ENCODE assay signal across 1 cellular context in the genomic region with DNA sequence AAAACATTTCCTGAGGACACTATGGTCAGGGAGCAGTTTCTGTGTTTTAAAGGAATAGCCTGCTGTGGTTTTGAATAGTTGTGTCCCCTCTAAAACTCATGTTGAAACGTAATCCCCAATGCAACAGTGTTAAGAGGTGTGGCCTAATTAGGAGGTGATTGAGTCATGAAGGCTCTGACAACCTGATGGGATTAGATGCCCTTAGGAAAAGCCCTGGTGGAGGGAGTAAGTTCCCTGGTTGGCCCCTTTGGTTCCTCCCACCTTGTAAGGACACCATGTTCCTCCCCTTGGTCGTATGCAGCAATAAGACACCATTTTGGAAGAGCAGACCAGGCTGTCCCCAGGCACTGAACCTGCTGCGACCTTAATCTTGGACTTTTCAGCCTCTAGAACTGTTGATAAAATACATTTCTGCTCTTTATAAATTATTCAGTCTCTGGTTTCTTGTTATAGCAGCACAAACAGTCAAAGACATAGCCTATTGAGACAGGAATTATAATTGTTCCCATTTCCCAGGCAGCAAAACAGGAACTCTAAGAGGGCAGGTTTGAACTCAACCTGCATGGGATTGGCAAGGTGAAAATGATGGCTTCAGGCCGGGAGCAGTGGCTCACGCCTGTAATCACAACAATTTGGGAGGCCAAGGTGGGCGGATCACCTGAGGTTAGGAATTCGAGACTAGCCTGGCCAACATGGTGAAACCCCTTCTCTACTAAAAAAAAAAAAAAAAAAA.
TF ChIP-seq lines count a peak whose summit lies in the region.

No MANE protein-coding gene starts in this region.

TF ChIP-seq in HepG2, 621 proteins besides CTCF, POLR2A, EP300 and RAD21:
- TF ChIP-seq, protein P1, sequence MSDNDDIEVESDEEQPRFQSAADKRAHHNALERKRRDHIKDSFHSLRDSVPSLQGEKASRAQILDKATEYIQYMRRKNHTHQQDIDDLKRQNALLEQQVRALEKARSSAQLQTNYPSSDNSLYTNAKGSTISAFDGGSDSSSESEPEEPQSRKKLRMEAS (IDR thresholded peaks at IDR 0.05), result no peak
- TF ChIP-seq YEATS4 (CRISPR knock-in tag; IDR thresholded peaks at IDR 0.05; ENCODE audit: borderline replicate concordance) (no peak), ZNF629 (CRISPR knock-in tag; conservative IDR thresholded peaks at IDR 0.05) (peak; percentile 62)
- TF ChIP-seq, protein P2, sequence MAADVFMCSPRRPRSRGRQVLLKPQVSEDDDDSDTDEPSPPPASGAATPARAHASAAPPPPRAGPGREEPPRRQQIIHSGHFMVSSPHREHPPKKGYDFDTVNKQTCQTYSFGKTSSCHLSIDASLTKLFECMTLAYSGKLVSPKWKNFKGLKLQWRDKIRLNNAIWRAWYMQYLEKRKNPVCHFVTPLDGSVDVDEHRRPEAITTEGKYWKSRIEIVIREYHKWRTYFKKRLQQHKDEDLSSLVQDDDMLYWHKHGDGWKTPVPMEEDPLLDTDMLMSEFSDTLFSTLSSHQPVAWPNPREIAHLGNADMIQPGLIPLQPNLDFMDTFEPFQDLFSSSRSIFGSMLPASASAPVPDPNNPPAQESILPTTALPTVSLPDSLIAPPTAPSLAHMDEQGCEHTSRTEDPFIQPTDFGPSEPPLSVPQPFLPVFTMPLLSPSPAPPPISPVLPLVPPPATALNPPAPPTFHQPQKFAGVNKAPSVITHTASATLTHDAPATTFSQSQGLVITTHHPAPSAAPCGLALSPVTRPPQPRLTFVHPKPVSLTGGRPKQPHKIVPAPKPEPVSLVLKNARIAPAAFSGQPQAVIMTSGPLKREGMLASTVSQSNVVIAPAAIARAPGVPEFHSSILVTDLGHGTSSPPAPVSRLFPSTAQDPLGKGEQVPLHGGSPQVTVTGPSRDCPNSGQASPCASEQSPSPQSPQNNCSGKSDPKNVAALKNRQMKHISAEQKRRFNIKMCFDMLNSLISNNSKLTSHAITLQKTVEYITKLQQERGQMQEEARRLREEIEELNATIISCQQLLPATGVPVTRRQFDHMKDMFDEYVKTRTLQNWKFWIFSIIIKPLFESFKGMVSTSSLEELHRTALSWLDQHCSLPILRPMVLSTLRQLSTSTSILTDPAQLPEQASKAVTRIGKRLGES (CRISPR knock-in tag; IDR thresholded peaks at IDR 0.05; ENCODE audit: borderline replicate concordance), result no peak
